Comparison of ENCODE assay signal across 10 cellular contexts in genomic region chr15:70245932-70246622, GRCh38.
DNase-seq lines count a peak whose midpoint lies in the region; ATAC-seq and TF ChIP-seq lines count a peak whose summit lies in the region.
"Had no signal": no experiment of that assay in that cellular context is flagged by ENCODE, and none has a peak within 500 bp of the region (broad histone marks: within the 10 kb centered on the region; RNA-seq: fewer than 3 reads in every experiment).

No MANE protein-coding gene starts in this region.

- H3K9me3 ChIP-seq in Panc1 (ENCODE audit: control insufficient read depth, insufficient read depth, low read depth, low read length) (no peaks in the 10 kb centered on the region), sigmoid colon (no peaks in the 10 kb centered on the region)

- TF ChIP-seq CTCF in Panc1 (IDR thresholded peaks at IDR 0.05) = no peak
- TF ChIP-seq CTCF in sigmoid colon (IDR thresholded peaks at IDR 0.05) = no peak

- in situ Hi-C loops in Panc1 (cut with HindIII; ENCODE audit: low pct_unique_long_range_greater_than_20kb, low sequenced_read_pairs) = no loop called here

- H3K36me3 ChIP-seq in Panc1 (ENCODE audit: control insufficient read depth, insufficient read depth, low read length) (no peaks in the 10 kb centered on the region), sigmoid colon (no peaks in the 10 kb centered on the region)

- no peak for TF ChIP-seq POLR2A in sigmoid colon (IDR thresholded peaks at IDR 0.05)

- no peak for TF ChIP-seq EP300 in sigmoid colon (IDR thresholded peaks at IDR 0.05)

- ATAC-seq in Panc1 (peak; percentile 86), HG03571 (IDR thresholded peaks at IDR 0.05; ENCODE audit: unreplicated experiment) (no peak), GM21723 (IDR thresholded peaks at IDR 0.05; ENCODE audit: unreplicated experiment) (no peak)

- 86% methylated on average over 12 of the region's 12 CpGs for WGBS in sigmoid colon, 2 donors

- H3K4me3 ChIP-seq in Panc1 (ENCODE audit: low read depth in 2 of 2, low read length in 2 of 2) (no peak overlapping the region), sigmoid colon (no peak overlapping the region)

- H3K27me3 ChIP-seq in Panc1 (ENCODE audit: control insufficient read depth, insufficient read depth, low read length) (no peaks in the 10 kb centered on the region), sigmoid colon (no peaks in the 10 kb centered on the region)

- intact Hi-C loops in Panc1 (cut with micrococcal nuclease; ENCODE audit: unreplicated experiment) = no loop called here
- intact Hi-C loops in sigmoid colon (cut with DNase I) = no loop called here

- POLR2A ChIA-PET in Panc1 (lab: Charles Lee) = no interaction called here

- no peak overlapping the region for H3K27ac ChIP-seq in Panc1 (ENCODE audit: low read length)
- H3K27ac ChIP-seq in sigmoid colon = no peak overlapping the region
- H3K27ac ChIP-seq: 22Rv1, epithelial cell of prostate had no signal

- CTCF ChIA-PET in Panc1 (lab: Charles Lee) = interaction anchor here (0.7 kb wide), 1 partner anchor 212 kb away, joined by 6 read pairs; no protein-coding TSS in a partner anchor

- H3K4me1 ChIP-seq in Panc1 (ENCODE audit: control insufficient read depth, insufficient read depth, low read length) (peaks cover 14% of the 10 kb centered on the region), sigmoid colon (peaks cover 0 to 7% (median 0%) of the 10 kb centered on the region in 4 donors)

- no TSS peak for BruUV-seq in Panc1 (replicated peaks; lab: Mats Ljungman, UMichigan)

- DNase-seq in DMS53 (lab: John Stamatoyannopoulos, UW) = peak; percentile 19
- no peak for DNase-seq in DMS53 treated with DMSO at 0.1 percent for 48 hours (lab: John Stamatoyannopoulos, UW; ENCODE audit: unreplicated experiment)
- no peak for DNase-seq in Panc1 (ENCODE audit: low read depth, low spot score)
- DNase-seq in foreskin melanocyte = peak; percentile 70
- peak; percentile 69 for DNase-seq in sigmoid colon
- no peak for DNase-seq in GF-D8 (lab: John Stamatoyannopoulos, UW)

Comparison
In these comparisons a context has a peak if more than half of its experiments do, and no peak if none do; other contexts are left out.
1. DNase-seq: peak in DMS53 (single experiment), foreskin melanocyte (single experiment) and sigmoid colon (single experiment); none in DMS53 treated with DMSO at 0.1 percent for 48 hours (single experiment), Panc1 (single experiment) and GF-D8 (single experiment).